ENCODE assay signal across 23 cellular contexts in the genomic region with DNA sequence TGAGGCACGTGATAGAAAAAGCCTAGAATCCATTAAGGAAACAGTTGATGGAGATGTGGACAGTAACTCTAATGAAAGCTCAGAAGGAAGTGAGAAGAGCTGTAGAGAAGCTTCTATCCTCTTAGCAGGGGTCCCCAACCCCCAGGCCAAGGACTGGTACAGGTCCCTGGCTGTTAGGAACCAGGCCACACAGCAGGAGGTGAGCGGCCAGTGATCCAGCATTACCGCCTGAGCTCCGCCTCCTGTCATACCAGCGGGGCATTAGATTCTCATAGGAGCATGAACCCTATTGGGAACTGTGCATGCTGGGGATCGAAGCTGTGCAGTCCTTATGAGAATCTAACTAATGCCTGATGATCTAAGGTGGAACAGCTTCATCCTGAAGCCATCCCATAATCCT. TPM values are rescaled to one million over a fixed set of nuclear protein-coding genes. Genes with fewer than 3 reads are reported as not detected.
DNase-seq lines count a peak whose midpoint lies in the region; ATAC-seq, FAIRE-seq and TF ChIP-seq lines count a peak whose summit lies in the region.
"Had no signal": no experiment of that assay in that cellular context is flagged by ENCODE, and none has a peak within 500 bp of the region (broad histone marks: within the 10 kb centered on the region; RNA-seq: fewer than 3 reads in every experiment).

No MANE protein-coding gene starts in this region.

- H3K36me3 Mint-ChIP-seq in activated CD4-positive, alpha-beta T cell treated with anti-CD3 and anti-CD28 coated beads, Interleukin-2, amount 10 ng/mL, durations not matched to agents 7 days and 5 days (ENCODE audit: low read depth) = peaks cover 6% of the 10 kb centered on the region
- peaks cover 3% of the 10 kb centered on the region for H3K36me3 Mint-ChIP-seq in osteocyte (ENCODE audit: unreplicated experiment)

- H3K27ac ChIP-seq in HepG2 (ENCODE audit: extremely low read length, insufficient read depth, low read length) (no peak overlapping the region), right lobe of liver (no peak overlapping the region), K562 (ENCODE audit: extremely low read depth, low read depth, low read length) (no peak overlapping the region), A673 (ENCODE audit: low read depth, low read length, poor library complexity, severe bottlenecking) (no peak overlapping the region)
- H3K27ac ChIP-seq: A549 had no signal

- H3K4me1 ChIP-seq in HepG2 (ENCODE audit: insufficient read depth, low read length) = peaks cover 43% of the 10 kb centered on the region
- H3K4me1 ChIP-seq in right lobe of liver = peaks cover 0 to 3% (median 0%) of the 10 kb centered on the region in 4 donors
- peaks cover 15 to 30% of the 10 kb centered on the region in 2 experiments; a peak in 4 of 5 replicates for H3K4me1 ChIP-seq in K562 (replicated peaks in 1 of 2; ENCODE audit: control insufficient read depth in 2 of 2, insufficient read depth in 2 of 2, low read length in 2 of 2)
- no peaks in the 10 kb centered on the region for H3K4me1 ChIP-seq in A673 (ENCODE audit: insufficient read depth, low read length, poor library complexity, severe bottlenecking)
- H3K4me1 ChIP-seq: HAP-1 had no signal

- no TSS peak for BruUV-seq in HepG2 (replicated peaks; lab: Mats Ljungman, UMichigan)
- no TSS peak for BruUV-seq in K562 (replicated peaks; lab: Mats Ljungman, UMichigan)
- no TSS peak for BruUV-seq in A673 (replicated peaks; lab: Mats Ljungman, UMichigan)

- intact Hi-C loops in HepG2 (cut with micrococcal nuclease; ENCODE audit: unreplicated experiment) = no loop called here
- intact Hi-C loops in right lobe of liver (cut with DNase I) = loop anchor here in 1 of 2 donors (10.0 kb wide), 1 partner anchor 149 kb away; a partner anchor contains a TSS
- intact Hi-C loops in K562 (cut with micrococcal nuclease) = no loop called here
- intact Hi-C loops in A673 (cut with micrococcal nuclease; ENCODE audit: unreplicated experiment) = no loop called here

- no peak overlapping the region for H3K9ac ChIP-seq in HepG2 (ENCODE audit: insufficient read depth, low read depth, low read length)
- no peak overlapping the region for H3K9ac ChIP-seq in K562 (ENCODE audit: insufficient read depth in 1 of 2, low read depth in 2 of 2, low read length in 2 of 2)

- POLR2A ChIA-PET in activated CD4-positive, alpha-beta T cell treated with anti-CD3 and anti-CD28 coated beads, Interleukin-2, amount 10 ng/mL, durations not matched to agents 7 days and 5 days (lab: Charles Lee) = no interaction called here
- POLR2A ChIA-PET in HepG2 (lab: Yijun Ruan, JAX) = interaction anchor here (1.3 to 2.7 kb wide), 3 partner anchors 8 to 152 kb away, joined by 3 to 26 read pairs (median 3); a partner anchor contains a TSS
- POLR2A ChIA-PET in K562 (lab: Yijun Ruan, JAX) = interaction anchor here (0.9 to 1.5 kb wide), 3 partner anchors 8 to 151 kb away, joined by 3 to 4 read pairs (median 3); a partner anchor contains a TSS
- POLR2A ChIA-PET in A673 (lab: Charles Lee; ENCODE audit: low non-redundant PET) = no interaction called here

- peaks cover 19% of the 10 kb centered on the region for H3K4me1 Mint-ChIP-seq in activated CD4-positive, alpha-beta T cell treated with anti-CD3 and anti-CD28 coated beads, Interleukin-2, amount 10 ng/mL, durations not matched to agents 7 days and 5 days
- H3K4me1 Mint-ChIP-seq in osteocyte (ENCODE audit: unreplicated experiment) = peaks cover 20% of the 10 kb centered on the region

- peaks cover 21% of the 10 kb centered on the region for H3K27me3 Mint-ChIP-seq in activated CD4-positive, alpha-beta T cell treated with anti-CD3 and anti-CD28 coated beads, Interleukin-2, amount 10 ng/mL, durations not matched to agents 7 days and 5 days
- peaks cover 24% of the 10 kb centered on the region for H3K27me3 Mint-ChIP-seq in osteocyte (ENCODE audit: unreplicated experiment)

- no peak overlapping the region for H3K4me3 Mint-ChIP-seq in activated CD4-positive, alpha-beta T cell treated with anti-CD3 and anti-CD28 coated beads, Interleukin-2, amount 10 ng/mL, durations not matched to agents 7 days and 5 days
- H3K4me3 Mint-ChIP-seq in osteocyte (ENCODE audit: unreplicated experiment) = no peak overlapping the region
- H3K4me3 Mint-ChIP-seq: CD4-positive, alpha-beta memory T cell; HFFc6 had no signal

- H3K27me3 ChIP-seq in HepG2 (ENCODE audit: control insufficient read depth in 1 of 2, insufficient read depth in 2 of 2, low read length in 2 of 2) (peaks cover 0 to 28% of the 10 kb centered on the region in 2 experiments; a peak in 2 of 5 replicates), right lobe of liver (no peaks in the 10 kb centered on the region), K562 (ENCODE audit: control insufficient read depth in 2 of 2, insufficient read depth in 2 of 2, low read length in 2 of 2) (peaks cover 0 to 5% of the 10 kb centered on the region in 2 experiments; a peak in 3 of 5 replicates), A673 (replicated peaks; ENCODE audit: insufficient read depth, low read depth, low read length, poor library complexity) (peaks cover 27% of the 10 kb centered on the region)

- ATAC-seq in HepG2 (no peak), right lobe of liver (no peak), K562 (no peak)
- ATAC-seq: A549 had no signal

- TF ChIP-seq POLR2A in HepG2 (IDR thresholded peaks at IDR 0.05; ENCODE audit: insufficient read depth in 1 of 2, low read depth in 2 of 2, low read length in 2 of 2) (no peak), right lobe of liver (IDR thresholded peaks at IDR 0.05) (no peak), K562 (conservative IDR thresholded peaks at IDR 0.05) (no peak)

- CTCF ChIA-PET in activated CD4-positive, alpha-beta T cell treated with anti-CD3 and anti-CD28 coated beads, Interleukin-2, amount 10 ng/mL, durations not matched to agents 7 days and 5 days (lab: Charles Lee) = interaction anchor here (0.9 to 2.1 kb wide), 3 partner anchors 8 to 410 kb away, joined by 3 to 16 read pairs (median 3); a partner anchor contains a TSS
- CTCF ChIA-PET in HepG2 (lab: Yijun Ruan, JAX; ENCODE audit: low intra/inter-chr PET ratio, low total read pairs) = interaction anchor here (2.8 kb wide), 1 partner anchor 152 kb away, joined by 19 read pairs; a partner anchor contains a TSS
- CTCF ChIA-PET in K562 (lab: Yijun Ruan, JAX; ENCODE audit: low intra/inter-chr PET ratio) = interaction anchor here (0.7 kb wide), 1 partner anchor 178 kb away, joined by 3 read pairs; no protein-coding TSS in a partner anchor
- CTCF ChIA-PET in A673 (lab: Charles Lee) = interaction anchor here (1.2 kb wide), 1 partner anchor 153 kb away, joined by 4 read pairs; a partner anchor contains a TSS

- H4K20me1 ChIP-seq in HepG2 (ENCODE audit: insufficient read depth, low read length) (no peaks in the 10 kb centered on the region), K562 (replicated peaks; ENCODE audit: control insufficient read depth, insufficient read depth, low read length) (no peaks in the 10 kb centered on the region)

- no peaks in the 10 kb centered on the region for H3K9me3 Mint-ChIP-seq in activated CD4-positive, alpha-beta T cell treated with anti-CD3 and anti-CD28 coated beads, Interleukin-2, amount 10 ng/mL, durations not matched to agents 7 days and 5 days
- H3K9me3 Mint-ChIP-seq in osteocyte (ENCODE audit: unreplicated experiment) = no peaks in the 10 kb centered on the region
- H3K9me3 Mint-ChIP-seq: HFFc6 had no signal

- peaks cover 0 to 5% of the 10 kb centered on the region in 2 experiments; a peak in 2 of 5 replicates for H3K36me3 ChIP-seq in HepG2 (replicated peaks in 1 of 2; ENCODE audit: control insufficient read depth in 1 of 2, insufficient read depth in 2 of 2, low read length in 2 of 2)
- H3K36me3 ChIP-seq in right lobe of liver = peaks cover 0 to 12% (median 2%) of the 10 kb centered on the region in 4 donors
- peaks cover 11% of the 10 kb centered on the region for H3K36me3 ChIP-seq in K562 (ENCODE audit: control insufficient read depth, insufficient read depth, low read length)
- no peaks in the 10 kb centered on the region for H3K36me3 ChIP-seq in A673 (ENCODE audit: insufficient read depth, low read length, poor library complexity, severe bottlenecking)

- TF ChIP-seq CTCF in HepG2 (CRISPR knock-in tag; IDR thresholded peaks at IDR 0.05) (no peak), right lobe of liver (IDR thresholded peaks at IDR 0.05) (no peak), K562 (IDR thresholded peaks at IDR 0.05 in 2 of 3, conservative IDR thresholded peaks at IDR 0.05 in 1 of 3; ENCODE audit: insufficient read depth in 2 of 3, low read depth in 1 of 3, low read length in 3 of 3) (no peak), osteocyte (IDR thresholded peaks at IDR 0.05) (no peak), A673 (conservative IDR thresholded peaks at IDR 0.05; ENCODE audit: low read depth, low read length) (no peak)

- H3K4me2 ChIP-seq in HepG2 (ENCODE audit: low read depth, low read length) = peak overlapping the region; percentile 77
- H3K4me2 ChIP-seq in K562 (ENCODE audit: insufficient read depth, low read length) = no peak overlapping the region
- H3K4me2 ChIP-seq: A549 had no signal

- H3K79me2 ChIP-seq in HepG2 (ENCODE audit: insufficient read depth, low read length) (no peaks in the 10 kb centered on the region), K562 (ENCODE audit: control insufficient read depth, insufficient read depth, low read length) (peaks cover 3% of the 10 kb centered on the region; the same call in 1 of the 3 replicates)

- no peaks in the 10 kb centered on the region for H3K9me1 ChIP-seq in K562 (ENCODE audit: control insufficient read depth, insufficient read depth, low read length)

- FAIRE-seq in HepG2 (lab: Jason Lieb, UNC) = no peak
- FAIRE-seq in K562 (lab: Jason Lieb, UNC) = no peak
- FAIRE-seq: A549, GM12891, GM18507, H54 had no signal

- no peak overlapping the region for H3K27ac Mint-ChIP-seq in activated CD4-positive, alpha-beta T cell treated with anti-CD3 and anti-CD28 coated beads, Interleukin-2, amount 10 ng/mL, durations not matched to agents 7 days and 5 days
- no peak overlapping the region for H3K27ac Mint-ChIP-seq in osteocyte (ENCODE audit: unreplicated experiment)
- H3K27ac Mint-ChIP-seq: CD4-positive, alpha-beta memory T cell; HFFc6 had no signal

- no peak for TF ChIP-seq EP300 in HepG2 (IDR thresholded peaks at IDR 0.05; ENCODE audit: low read depth in 2 of 2, low read length in 2 of 2)
- TF ChIP-seq EP300 in HepG2 (CRISPR knock-in tag; IDR thresholded peaks at IDR 0.05; ENCODE audit: borderline replicate concordance) = no peak
- no peak for TF ChIP-seq EP300 in K562 (IDR thresholded peaks at IDR 0.05; ENCODE audit: low read length)

- WGBS in HepG2 (ENCODE audit: low lambda C conversion rate) = 14% methylated on average over 6 of the region's 6 CpGs
- 58% methylated on average over 3 of the region's 6 CpGs for WGBS in right lobe of liver (ENCODE audit: insufficient coverage, low coverage, low lambda C conversion rate, missing lambda C conversion rate)
- WGBS in K562 (ENCODE audit: insufficient coverage, low coverage, missing lambda C conversion rate) = 46% methylated on average over 6 of the region's 6 CpGs

- peak overlapping the region; percentile 73 for H2AFZ ChIP-seq in HepG2 (ENCODE audit: low read length)
- peak overlapping the region; percentile 88 for H2AFZ ChIP-seq in K562 (ENCODE audit: low read depth, low read length)

- H3K4me3 ChIP-seq in HepG2 (replicated peaks in 1 of 3; ENCODE audit: insufficient read depth in 1 of 3, low read depth in 2 of 3, low read length in 3 of 3) = 0 out of 6 replicates have a peak overlapping the region, but pooled peaks of 1 of the 3 experiments have one; percentile 10
- H3K4me3 ChIP-seq in right lobe of liver = no peak overlapping the region
- H3K4me3 ChIP-seq in K562 = no peak overlapping the region
- no peak overlapping the region for H3K4me3 ChIP-seq in A673 (ENCODE audit: low read depth, low read length, poor library complexity, severe bottlenecking)
- H3K4me3 ChIP-seq: A549, HAP-1 had no signal

- no peak for TF ChIP-seq RAD21 in HepG2 (CRISPR knock-in tag; IDR thresholded peaks at IDR 0.05)
- no peak for TF ChIP-seq RAD21 in K562 (CRISPR knock-in tag; conservative IDR thresholded peaks at IDR 0.05 in 1 of 2, IDR thresholded peaks at IDR 0.05 in 1 of 2)

- in situ Hi-C loops in HepG2 (cut with HindIII; ENCODE audit: extremely low pct_ligation_motif_present, low pct_unique_long_range_greater_than_20kb) = loop anchor here (5.0 to 10.0 kb wide), 3 partner anchors 152 to 399 kb away; a partner anchor contains a TSS
- in situ Hi-C loops in K562 (cut with MboI) = loop anchor here (25.0 kb wide), 2 partner anchors 903 to 1178 kb away; no protein-coding TSS in a partner anchor

- DNase-seq in activated CD4-positive, alpha-beta T cell treated with anti-CD3 and anti-CD28 coated beads, Interleukin-2, amount 10 ng/mL, durations not matched to agents 7 days and 5 days = peak; percentile 1
- DNase-seq in activated CD4-positive, alpha-beta T cell treated with anti-CD3 and anti-CD28 coated beads, Interleukin-2, amount 50 U/mL, for 4 hours = no peak
- DNase-seq in HepG2 (ENCODE audit: low spot score) (no peak), right lobe of liver (no peak), K562 (ENCODE audit: extremely low read depth in 1 of 4, low spot score in 3 of 4) (no peak), osteocyte (ENCODE audit: extremely low spot score, unreplicated experiment) (peak; percentile 36), A673 (ENCODE audit: low spot score) (no peak)
- no peak for DNase-seq in stimulated activated CD4-positive, alpha-beta T cell treated with anti-CD3 and anti-CD28 coated beads, Interleukin-1b, Interleukin-23, amount 100 ng/mL, for 48 hours
- DNase-seq: 8988T; C1 segment of cervical spinal cord; Calu3; CD4-positive, alpha-beta memory T cell; COR-L47; DMS53; DMS79 treated with DMSO at 0.1 percent for 48 hours; GF-D8; GOT3; HFFc6 had no signal

- no peaks in the 10 kb centered on the region for H3K9me3 ChIP-seq in HepG2 (ENCODE audit: low read length)
- no peaks in the 10 kb centered on the region for H3K9me3 ChIP-seq in right lobe of liver
- no peaks in the 10 kb centered on the region for H3K9me3 ChIP-seq in K562 (replicated peaks; ENCODE audit: control insufficient read depth, insufficient read depth, low read depth, low read length)
- H3K9me3 ChIP-seq in A673 (ENCODE audit: low read depth, low read length, poor library complexity, severe bottlenecking) = no peaks in the 10 kb centered on the region
- H3K9me3 ChIP-seq: A549, HAP-1 had no signal

RNA-seq across cellular contexts. Expression of a gene that starts 8.7 kb away (rescaled TPM):
- total RNA-seq in activated CD4-positive, alpha-beta T cell treated with anti-CD3 and anti-CD28 coated beads, Interleukin-2, amount 10 ng/mL, durations not matched to agents 7 days and 5 days = 10 to 100 TPM; 71.1 to 75.2 TPM
- 142 and 153 TPM in 2 replicates for total RNA-seq in HepG2 (2016; rRNA removed; fragmentation: Illumina TruSeq; extraction: Trizol)
- total RNA-seq in HepG2 (2016; cell fraction: cytosol; rRNA removed; fragmentation: Illumina TruSeq; extraction: Trizol; ENCODE audit: low read depth) = 85.2 and 85.6 TPM in 2 replicates
- total RNA-seq in HepG2 (2016; cell fraction: insoluble cytoplasmic fraction; rRNA removed; fragmentation: Illumina TruSeq; extraction: Trizol) = 148 and 152 TPM in 2 replicates
- 114 and 119 TPM in 2 replicates for total RNA-seq in HepG2 (2016; cell fraction: membrane; rRNA removed; fragmentation: Illumina TruSeq; extraction: Trizol)
- total RNA-seq in HepG2 (2016; cell fraction: nucleus; rRNA removed; fragmentation: Illumina TruSeq; extraction: Trizol) = 83.0 and 87.0 TPM in 2 replicates
- 158 and 167 TPM in 2 replicates for polyA plus RNA-seq in HepG2 (2011; rRNA removed)
- 161 and 264 TPM in 2 replicates for polyA plus RNA-seq in HepG2 (2011; cell fraction: cytosol; rRNA removed)
- 321 and 379 TPM in 2 replicates for polyA plus RNA-seq in HepG2 (2011; cell fraction: nucleus; rRNA removed)
- polyA plus RNA-seq in HepG2 (2012) = 91.4 and 129 TPM in 2 replicates
- polyA plus RNA-seq in HepG2 (2016; cell fraction: cytosol; fragmentation: Illumina TruSeq; extraction: Trizol; ENCODE audit: low read depth) = 122 and 142 TPM in 2 replicates
- polyA plus RNA-seq in HepG2 (2016; cell fraction: insoluble cytoplasmic fraction; fragmentation: Illumina TruSeq; extraction: Trizol; ENCODE audit: low read depth) = 167 and 186 TPM in 2 replicates
- 126 and 131 TPM in 2 replicates for polyA plus RNA-seq in HepG2 (2016; cell fraction: membrane; fragmentation: Illumina TruSeq; extraction: Trizol; ENCODE audit: low read depth)
- 177 and 185 TPM in 2 replicates for polyA plus RNA-seq in HepG2 (2016; cell fraction: nucleus; fragmentation: Illumina TruSeq; extraction: Trizol; ENCODE audit: insufficient read depth, low read depth)
- polyA minus RNA-seq in HepG2 (2011; rRNA and poly(A)+ RNA removed; ENCODE audit: low replicate concordance) = 143 and 197 TPM in 2 replicates
- 41.3 and 41.8 TPM in 2 replicates for polyA minus RNA-seq in HepG2 (2011; cell fraction: cytosol; rRNA and poly(A)+ RNA removed)
- 91.3 and 103 TPM in 2 replicates for polyA minus RNA-seq in HepG2 (2011; cell fraction: nucleus; rRNA and poly(A)+ RNA removed)
- 100 to 1,000 TPM in 2 of 6 experiments, 10 to 100 TPM in 4; 43.1 to 136 (median 56.7) TPM for total RNA-seq in right lobe of liver
- 74.0 and 256 TPM in 2 replicates for total RNA-seq in K562 (2011; cell fraction: chromatin; rRNA removed; ENCODE audit: low replicate concordance)
- 209 and 220 TPM in 2 replicates for total RNA-seq in K562 (2011; cell fraction: nucleolus; rRNA removed)
- 139 and 147 TPM in 2 replicates for total RNA-seq in K562 (2011; cell fraction: nucleoplasm; rRNA removed)
- total RNA-seq in K562 (2014; rRNA removed) = 187 and 239 TPM in 2 replicates
- total RNA-seq in K562 (2014; rRNA removed; fragmentation: Illumina TruSeq; extraction: Trizol) = 42.1 and 52.9 TPM in 2 replicates
- total RNA-seq in K562 (2015; rRNA removed; fragmentation: Illumina TruSeq; extraction: Trizol) = 97.8 and 103 TPM in 2 replicates
- total RNA-seq in K562 (2021) = 164 and 167 TPM in 2 replicates
- 127 and 158 TPM in 2 replicates for polyA plus RNA-seq in K562 (2011; rRNA removed)
- polyA plus RNA-seq in K562 (2011; cell fraction: cytosol; rRNA removed) = 271 and 517 TPM in 2 replicates
- 407 and 557 TPM in 2 replicates for polyA plus RNA-seq in K562 (2011; cell fraction: nucleus; rRNA removed)
- 134 and 149 TPM in 2 replicates for polyA plus RNA-seq in K562 (2012)
- 100.0 and 155 TPM in 2 replicates for polyA plus RNA-seq in K562 (2014; fragmentation: Illumina TruSeq; extraction: Trizol)
- 10 to 100 TPM; 35.4 to 53.3 TPM for polyA plus RNA-seq in K562 (2014; fragmentation: Nextera tagmentation; extraction: Ambion mirVana)
- polyA plus RNA-seq in K562 (2014; rRNA removed) = 209 and 231 TPM in 2 replicates
- polyA minus RNA-seq in K562 (2011; rRNA and poly(A)+ RNA removed) = 51.7 and 70.1 TPM in 2 replicates
- 78.1 and 83.2 TPM in 2 replicates for polyA minus RNA-seq in K562 (2011; cell fraction: cytosol; rRNA and poly(A)+ RNA removed)
- 115 and 121 TPM in 2 replicates for polyA minus RNA-seq in K562 (2011; cell fraction: nucleus; rRNA and poly(A)+ RNA removed)
- 46.4 and 48.5 TPM in 2 replicates for total RNA-seq in osteocyte
- 107 and 112 TPM in 2 replicates for total RNA-seq in A673 (2021)

RNA-seq across cellular contexts. Expression of a gene that starts 21.8 kb away (rescaled TPM):
- total RNA-seq in activated CD4-positive, alpha-beta T cell treated with anti-CD3 and anti-CD28 coated beads, Interleukin-2, amount 10 ng/mL, durations not matched to agents 7 days and 5 days = 10 to 100 TPM; 88.2 to 89.2 TPM
- total RNA-seq in HepG2 (2016; rRNA removed; fragmentation: Illumina TruSeq; extraction: Trizol) (10.8 and 14.8 TPM in 2 replicates), right lobe of liver (10 to 100 TPM; 25.6 to 43.5 (median 30.3) TPM), K562 (2014; rRNA removed) (49.6 and 57.0 TPM in 2 replicates), K562 (2014; rRNA removed; fragmentation: Illumina TruSeq; extraction: Trizol) (36.9 and 37.6 TPM in 2 replicates), K562 (2015; rRNA removed; fragmentation: Illumina TruSeq; extraction: Trizol) (35.2 and 38.5 TPM in 2 replicates), K562 (2021) (64.0 and 64.4 TPM in 2 replicates), osteocyte (30.2 and 31.5 TPM in 2 replicates), A673 (2021) (3.2 and 6.2 TPM in 2 replicates)
- total RNA-seq in HepG2 (2016; cell fraction: cytosol; rRNA removed; fragmentation: Illumina TruSeq; extraction: Trizol; ENCODE audit: low read depth) = 8.0 and 13.0 TPM in 2 replicates
- total RNA-seq in HepG2 (2016; cell fraction: insoluble cytoplasmic fraction; rRNA removed; fragmentation: Illumina TruSeq; extraction: Trizol) = 7.6 and 15.8 TPM in 2 replicates
- 16.2 and 20.0 TPM in 2 replicates for total RNA-seq in HepG2 (2016; cell fraction: membrane; rRNA removed; fragmentation: Illumina TruSeq; extraction: Trizol)
- total RNA-seq in HepG2 (2016; cell fraction: nucleus; rRNA removed; fragmentation: Illumina TruSeq; extraction: Trizol) = 20.9 and 28.1 TPM in 2 replicates
- polyA plus RNA-seq in HepG2 (2011; rRNA removed) (39.5 and 39.6 TPM in 2 replicates), K562 (2011; rRNA removed) (51.0 and 58.7 TPM in 2 replicates), K562 (2014; fragmentation: Illumina TruSeq; extraction: Trizol) (79.5 and 90.7 TPM in 2 replicates), K562 (2014; fragmentation: Nextera tagmentation; extraction: Ambion mirVana) (10 to 100 TPM; 11.6 to 19.3 TPM), K562 (2014; rRNA removed) (67.4 and 76.7 TPM in 2 replicates)
- 19.5 and 25.1 TPM in 2 replicates for polyA plus RNA-seq in HepG2 (2011; cell fraction: cytosol; rRNA removed)
- polyA plus RNA-seq in HepG2 (2011; cell fraction: nucleus; rRNA removed) = 126 and 152 TPM in 2 replicates
- polyA plus RNA-seq in HepG2 (2012) = 18.3 and 19.5 TPM in 2 replicates
- polyA plus RNA-seq in HepG2 (2016; cell fraction: cytosol; fragmentation: Illumina TruSeq; extraction: Trizol; ENCODE audit: low read depth) = 10.6 and 15.8 TPM in 2 replicates
- 14.2 and 24.0 TPM in 2 replicates for polyA plus RNA-seq in HepG2 (2016; cell fraction: insoluble cytoplasmic fraction; fragmentation: Illumina TruSeq; extraction: Trizol; ENCODE audit: low read depth)
- 22.4 and 27.8 TPM in 2 replicates for polyA plus RNA-seq in HepG2 (2016; cell fraction: membrane; fragmentation: Illumina TruSeq; extraction: Trizol; ENCODE audit: low read depth)
- polyA plus RNA-seq in HepG2 (2016; cell fraction: nucleus; fragmentation: Illumina TruSeq; extraction: Trizol; ENCODE audit: insufficient read depth, low read depth) = 91.6 and 101 TPM in 2 replicates
- 47.1 and 49.5 TPM in 2 replicates for polyA minus RNA-seq in HepG2 (2011; rRNA and poly(A)+ RNA removed; ENCODE audit: low replicate concordance)
- 13.8 and 15.2 TPM in 2 replicates for polyA minus RNA-seq in HepG2 (2011; cell fraction: cytosol; rRNA and poly(A)+ RNA removed)
- polyA minus RNA-seq in HepG2 (2011; cell fraction: nucleus; rRNA and poly(A)+ RNA removed) = 62.4 and 69.0 TPM in 2 replicates
- 213 and 354 TPM in 2 replicates for total RNA-seq in K562 (2011; cell fraction: chromatin; rRNA removed; ENCODE audit: low replicate concordance)
- 191 TPM in 2 replicates for total RNA-seq in K562 (2011; cell fraction: nucleolus; rRNA removed)
- total RNA-seq in K562 (2011; cell fraction: nucleoplasm; rRNA removed) = 220 and 291 TPM in 2 replicates
- polyA plus RNA-seq in K562 (2011; cell fraction: cytosol; rRNA removed) = 53.2 and 74.2 TPM in 2 replicates
- polyA plus RNA-seq in K562 (2011; cell fraction: nucleus; rRNA removed) = 140 and 232 TPM in 2 replicates
- 44.4 and 61.5 TPM in 2 replicates for polyA plus RNA-seq in K562 (2012)
- polyA minus RNA-seq in K562 (2011; rRNA and poly(A)+ RNA removed) = 42.3 and 45.7 TPM in 2 replicates
- polyA minus RNA-seq in K562 (2011; cell fraction: cytosol; rRNA and poly(A)+ RNA removed) = 31.4 and 33.8 TPM in 2 replicates
- 74.3 and 76.3 TPM in 2 replicates for polyA minus RNA-seq in K562 (2011; cell fraction: nucleus; rRNA and poly(A)+ RNA removed)

Comparison
In these comparisons a context has a peak if more than half of its experiments do, and no peak if none do; other contexts are left out.
1. DNase-seq: peak in activated CD4-positive, alpha-beta T cell treated with anti-CD3 and anti-CD28 coated beads, Interleukin-2, amount 10 ng/mL, durations not matched to agents 7 days and 5 days (single experiment) and osteocyte (single experiment); none in activated CD4-positive, alpha-beta T cell treated with anti-CD3 and anti-CD28 coated beads, Interleukin-2, amount 50 U/mL, for 4 hours (0 of 2), HepG2 (single experiment), right lobe of liver (0 of 3), K562 (0 of 4), stimulated activated CD4-positive, alpha-beta T cell treated with anti-CD3 and anti-CD28 coated beads, Interleukin-1b, Interleukin-23, amount 100 ng/mL, for 48 hours (single experiment) and A673 (single experiment).
2. POLR2A ChIA-PET loops: an anchor here in HepG2 (1.3 to 2.7 kb wide) and K562 (0.9 to 1.5 kb wide); none called in activated CD4-positive, alpha-beta T cell treated with anti-CD3 and anti-CD28 coated beads, Interleukin-2, amount 10 ng/mL, durations not matched to agents 7 days and 5 days and A673.